In the genomic region with DNA sequence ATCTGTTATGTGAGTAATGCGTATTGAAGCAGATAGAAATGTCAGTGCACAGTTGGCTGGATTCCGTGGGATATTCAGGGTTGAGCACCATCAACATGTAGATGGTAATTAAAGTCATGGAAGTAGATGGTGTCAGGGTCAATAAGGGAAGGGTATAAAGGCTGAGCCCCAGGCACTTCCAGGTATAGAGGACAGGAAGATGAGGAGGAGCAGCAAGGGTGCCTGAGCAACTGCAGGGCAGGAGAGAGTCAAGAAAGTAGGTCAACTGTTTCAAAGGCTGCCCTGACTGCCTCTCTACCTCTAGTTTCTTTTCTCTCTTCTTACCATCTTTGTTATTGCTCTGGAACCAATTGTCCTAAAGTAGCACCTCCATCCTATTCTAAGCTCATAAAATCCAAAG, we compare ENCODE assay signal across 14 cellular contexts.
A peak's percentile ranks its signal among the peaks of the same experiment; 100 is the strongest.
DNase-seq lines count a peak whose midpoint lies in the region; ATAC-seq, FAIRE-seq and TF ChIP-seq lines count a peak whose summit lies in the region.
"Had no signal": no experiment of that assay in that cellular context is flagged by ENCODE, and none has a peak within 500 bp of the region (broad histone marks: within the 10 kb centered on the region; RNA-seq: fewer than 3 reads in every experiment).

No MANE protein-coding gene starts in this region.

- no peak overlapping the region for H3K23ac ChIP-seq in mesendoderm (ENCODE audit: low read length)

- no peak overlapping the region for H4K5ac ChIP-seq in mesendoderm (ENCODE audit: low read length)

- H2BK15ac ChIP-seq in mesendoderm (replicated peaks; ENCODE audit: low read depth) = no peak overlapping the region

- H3K27ac Mint-ChIP-seq in activated T-helper 2 cell treated with anti-CD3 and anti-CD28 coated beads, Interferon-gamma antibody, Interleukin-2, Interleukin-4, amounts not matched to agents 10 μg/mL and 5 μg/mL and 100 μg/mL, durations not matched to agents 14 hours and 24 hours and 36 hours = peak overlapping the region; percentile 98
- H3K27ac Mint-ChIP-seq: dendritic cell treated with granulocyte-macrophage colony-stimulating factor and Interleukin-4, amounts not matched to agents 40 ng/mL and 50 ng/mL, for 4 days; mesothelial cell of epicardium; stimulated activated naive B cell treated with anti-CD40 and anti-IgM and Interleukin-4, amounts not matched to agents 10 μg/mL and 1 μg/mL and 100 μg/mL, for 72 hours had no signal

- peaks cover 67% of the 10 kb centered on the region for H3K4me1 ChIP-seq in BLaER1
- peaks cover 10% of the 10 kb centered on the region for H3K4me1 ChIP-seq in mesendoderm (ENCODE audit: control insufficient read depth, low read depth, low read length)

- WGBS in mesendoderm (ENCODE audit: extremely low coverage, insufficient coverage, low lambda C conversion rate) = no CpG with 5 or more reads among the region's 2 CpGs

- no peak for FAIRE-seq in HTR-8/SVneo (lab: Jason Lieb, UNC)
- FAIRE-seq: H1 had no signal

- no peaks in the 10 kb centered on the region for H3K79me1 ChIP-seq in mesendoderm (ENCODE audit: low read length)

- intact Hi-C loops in activated T-helper 2 cell treated with anti-CD3 and anti-CD28 coated beads, Interferon-gamma antibody, Interleukin-2, Interleukin-4, amounts not matched to agents 10 μg/mL and 5 μg/mL and 100 μg/mL, durations not matched to agents 14 hours and 24 hours and 36 hours (cut with micrococcal nuclease) = loop anchor here (2.0 kb wide), 1 partner anchor 150 kb away; no protein-coding TSS in a partner anchor
- intact Hi-C loops in posterior vena cava (cut with DNase I) = no loop called here

- H2BK120ac ChIP-seq in mesendoderm (ENCODE audit: low read depth, low read length) = no peak overlapping the region

- H4K20me1 ChIP-seq in BLaER1 = no peaks in the 10 kb centered on the region

- no peaks in the 10 kb centered on the region for H3K9me3 Mint-ChIP-seq in activated T-helper 2 cell treated with anti-CD3 and anti-CD28 coated beads, Interferon-gamma antibody, Interleukin-2, Interleukin-4, amounts not matched to agents 10 μg/mL and 5 μg/mL and 100 μg/mL, durations not matched to agents 14 hours and 24 hours and 36 hours
- H3K9me3 Mint-ChIP-seq: dendritic cell treated with granulocyte-macrophage colony-stimulating factor and Interleukin-4, amounts not matched to agents 40 ng/mL and 50 ng/mL, for 4 days; mesothelial cell of epicardium; stimulated activated naive B cell treated with anti-CD40 and anti-IgM and Interleukin-4, amounts not matched to agents 10 μg/mL and 1 μg/mL and 100 μg/mL, for 72 hours had no signal

- H3K36me3 ChIP-seq in BLaER1 (no peaks in the 10 kb centered on the region), mesendoderm (ENCODE audit: control insufficient read depth, insufficient read depth, low read length) (no peaks in the 10 kb centered on the region)

- H3K9me3 ChIP-seq in BLaER1 = no peaks in the 10 kb centered on the region

- H2BK5ac ChIP-seq in mesendoderm (ENCODE audit: low read length) = peak overlapping the region; percentile 46

- DNase-seq in GM12865 (ENCODE audit: low read depth) = peak; percentile 40
- DNase-seq in activated T-helper 2 cell treated with anti-CD3 and anti-CD28 coated beads, Interferon-gamma antibody, Interleukin-2, Interleukin-4, amounts not matched to agents 10 μg/mL and 5 μg/mL and 100 μg/mL, durations not matched to agents 14 hours and 24 hours and 36 hours (ENCODE audit: low spot score) = no peak
- DNase-seq in mesendoderm = no peak
- no peak for DNase-seq in omental fat pad (ENCODE audit: low spot score)
- DNase-seq in posterior vena cava (ENCODE audit: low spot score) = no peak
- no peak for DNase-seq in HTR-8/SVneo (ENCODE audit: insufficient read length, low spot score)
- DNase-seq in NCI-H146 treated with DMSO at 0.1 percent for 48 hours (lab: John Stamatoyannopoulos, UW; ENCODE audit: unreplicated experiment) = no peak
- DNase-seq: activated CD4-positive, CD25-positive, alpha-beta regulatory T cell treated with anti-CD3 and anti-CD28 coated beads, Interleukin-2, amount 50 U/mL, for 72 hours; AML-193; stimulated activated naive B cell treated with anti-CD40 and anti-IgM and Interleukin-4, amounts not matched to agents 10 μg/mL and 1 μg/mL and 100 μg/mL, for 72 hours had no signal

- no peaks in the 10 kb centered on the region for H3K27me3 Mint-ChIP-seq in activated T-helper 2 cell treated with anti-CD3 and anti-CD28 coated beads, Interferon-gamma antibody, Interleukin-2, Interleukin-4, amounts not matched to agents 10 μg/mL and 5 μg/mL and 100 μg/mL, durations not matched to agents 14 hours and 24 hours and 36 hours (ENCODE audit: low read depth)
- H3K27me3 Mint-ChIP-seq: dendritic cell treated with granulocyte-macrophage colony-stimulating factor and Interleukin-4, amounts not matched to agents 40 ng/mL and 50 ng/mL, for 4 days had no signal

- no peak overlapping the region for H3K9ac ChIP-seq in BLaER1
- no peak overlapping the region for H3K9ac ChIP-seq in mesendoderm (ENCODE audit: low read length)

- H4K8ac ChIP-seq in mesendoderm (ENCODE audit: low read depth, low read length) = no peak overlapping the region

- H2AK5ac ChIP-seq in mesendoderm (ENCODE audit: low read length) = no peak overlapping the region

- TF ChIP-seq CTCF in GM12865 (IDR thresholded peaks at IDR 0.05; ENCODE audit: insufficient read depth, low read depth, low read length, missing control alignments) = no peak
- no peak for TF ChIP-seq CTCF in omental fat pad (IDR thresholded peaks at IDR 0.05)

- H3K18ac ChIP-seq in mesendoderm (ENCODE audit: low read length) = no peak overlapping the region

- ATAC-seq in omental fat pad (ENCODE audit: low FRiP score) = no peak
- ATAC-seq: stimulated activated naive B cell treated with anti-CD40 and anti-IgM and Interleukin-4, amounts not matched to agents 10 μg/mL and 1 μg/mL and 100 μg/mL, for 72 hours had no signal

- H3K4me3 ChIP-seq in BLaER1 (no peak overlapping the region), GM12865 (ENCODE audit: low read depth, low read length) (peak overlapping the region; percentile 41), mesendoderm (ENCODE audit: low read length) (no peak overlapping the region)

- H3K27ac ChIP-seq in BLaER1 = peak overlapping the region; percentile 58
- H3K27ac ChIP-seq in mesendoderm (ENCODE audit: low read depth, low read length) = no peak overlapping the region

- H3K4me2 ChIP-seq in BLaER1 (peak overlapping the region; percentile 68), mesendoderm (ENCODE audit: low read length) (no peak overlapping the region)

- H3K4me3 Mint-ChIP-seq in activated T-helper 2 cell treated with anti-CD3 and anti-CD28 coated beads, Interferon-gamma antibody, Interleukin-2, Interleukin-4, amounts not matched to agents 10 μg/mL and 5 μg/mL and 100 μg/mL, durations not matched to agents 14 hours and 24 hours and 36 hours (ENCODE audit: low read depth) = peak overlapping the region; percentile 99
- H3K4me3 Mint-ChIP-seq: dendritic cell treated with granulocyte-macrophage colony-stimulating factor and Interleukin-4, amounts not matched to agents 40 ng/mL and 50 ng/mL, for 4 days; mesothelial cell of epicardium; stimulated activated naive B cell treated with anti-CD40 and anti-IgM and Interleukin-4, amounts not matched to agents 10 μg/mL and 1 μg/mL and 100 μg/mL, for 72 hours had no signal

- H3K56ac ChIP-seq in mesendoderm (ENCODE audit: low read length) = no peak overlapping the region

- peaks cover 70% of the 10 kb centered on the region for H3K4me1 Mint-ChIP-seq in activated T-helper 2 cell treated with anti-CD3 and anti-CD28 coated beads, Interferon-gamma antibody, Interleukin-2, Interleukin-4, amounts not matched to agents 10 μg/mL and 5 μg/mL and 100 μg/mL, durations not matched to agents 14 hours and 24 hours and 36 hours (ENCODE audit: low read depth)
- H3K4me1 Mint-ChIP-seq: stimulated activated naive B cell treated with anti-CD40 and anti-IgM and Interleukin-4, amounts not matched to agents 10 μg/mL and 1 μg/mL and 100 μg/mL, for 72 hours had no signal

- no peaks in the 10 kb centered on the region for H3K79me2 ChIP-seq in mesendoderm (ENCODE audit: control insufficient read depth, insufficient read depth, low read length)

- H3K27me3 ChIP-seq in BLaER1 (no peaks in the 10 kb centered on the region), mesendoderm (ENCODE audit: insufficient read depth, low read length, poor library complexity) (no peaks in the 10 kb centered on the region)

- no peak overlapping the region for H3K4ac ChIP-seq in mesendoderm (ENCODE audit: low read depth, low read length)

- peaks cover 82% of the 10 kb centered on the region for H3K36me3 Mint-ChIP-seq in activated T-helper 2 cell treated with anti-CD3 and anti-CD28 coated beads, Interferon-gamma antibody, Interleukin-2, Interleukin-4, amounts not matched to agents 10 μg/mL and 5 μg/mL and 100 μg/mL, durations not matched to agents 14 hours and 24 hours and 36 hours (ENCODE audit: low read depth)
- H3K36me3 Mint-ChIP-seq: mesothelial cell of epicardium had no signal
